Comparison of ENCODE assay signal across 8 cellular contexts in genomic region chr14:45135659-45136314, GRCh38. TPM values are rescaled to one million over a fixed set of nuclear protein-coding genes. Genes with fewer than 3 reads are reported as not detected.
DNase-seq lines count a peak whose midpoint lies in the region; ATAC-seq, FAIRE-seq and TF ChIP-seq lines count a peak whose summit lies in the region.

Gene FANCM, plus strand, starts transcription at chr14:45135930. Its CDS starts 102 bp downstream, at chr14:45136032.

- peak within 1 kb of the TSS; percentile 88 to 97 (median 92) for H3K4me2 ChIP-seq in BLaER1 treated with 17β-estradiol and CSF1 and Interleukin-3, amounts not matched to agents 10 nM and 100 nM
- H3K4me2 ChIP-seq in HepG2 (ENCODE audit: low read depth, low read length) = peak within 1 kb of the TSS; percentile 78

- TF ChIP-seq EP300 in HepG2 (IDR thresholded peaks at IDR 0.05; ENCODE audit: low read depth in 2 of 2, low read length in 2 of 2) (no peak; a peak in 1 of 4 replicates), HepG2 (CRISPR knock-in tag; IDR thresholded peaks at IDR 0.05; ENCODE audit: borderline replicate concordance) (no peak)

- CTCF ChIA-PET in HepG2 (lab: Yijun Ruan, JAX; ENCODE audit: low intra/inter-chr PET ratio, low total read pairs) = no interaction called here

- peaks cover 0 to 20% (median 0%) of the 10 kb centered on the region in 11 experiments; a peak in 6 of 22 replicates for H4K20me1 ChIP-seq in BLaER1 treated with 17β-estradiol and CSF1 and Interleukin-3, amounts not matched to agents 10 nM and 100 nM
- H4K20me1 ChIP-seq in HepG2 (ENCODE audit: insufficient read depth, low read length) = no peaks in the 10 kb centered on the region; the same call in 1 of the 2 replicates

- TF ChIP-seq CTCF in HepG2 (CRISPR knock-in tag; IDR thresholded peaks at IDR 0.05) = no peak

- BruUV-seq in HepG2 (replicated peaks; lab: Mats Ljungman, UMichigan) = no TSS peak

- H3K9me3 ChIP-seq in BLaER1 treated with 17β-estradiol and CSF1 and Interleukin-3, amounts not matched to agents 10 nM and 100 nM (replicated peaks in 1 of 11) = no peaks in the 10 kb centered on the region
- no peaks in the 10 kb centered on the region for H3K9me3 ChIP-seq in HepG2 (ENCODE audit: low read length)

- H3K27me3 ChIP-seq in BLaER1 treated with 17β-estradiol and CSF1 and Interleukin-3, amounts not matched to agents 10 nM and 100 nM = no peaks in the 10 kb centered on the region
- no peaks in the 10 kb centered on the region; a peak in 2 of 5 replicates for H3K27me3 ChIP-seq in HepG2 (ENCODE audit: control insufficient read depth in 1 of 2, insufficient read depth in 2 of 2, low read length in 2 of 2)

- no peak for TF ChIP-seq RAD21 in HepG2 (CRISPR knock-in tag; IDR thresholded peaks at IDR 0.05)

- in situ Hi-C loops in HepG2 (cut with HindIII; ENCODE audit: extremely low pct_ligation_motif_present, low pct_unique_long_range_greater_than_20kb) = loop anchor here (5.0 kb wide), 1 partner anchor 173 kb away; the partner anchor contains the start of genes KLHL28 and TOGARAM1

- peak; percentile 73 to 74 for TF ChIP-seq POLR2A in HepG2 (IDR thresholded peaks at IDR 0.05; ENCODE audit: insufficient read depth in 1 of 2, low read depth in 2 of 2, low read length in 2 of 2)

- H3K4me3 ChIP-seq in BLaER1 treated with 17β-estradiol and CSF1 and Interleukin-3, amounts not matched to agents 10 nM and 100 nM = peak within 1 kb of the TSS; percentile 61 to 91 (median 86)
- H3K4me3 ChIP-seq in HepG2 (replicated peaks in 1 of 3; ENCODE audit: insufficient read depth in 1 of 3, low read depth in 2 of 3, low read length in 3 of 3) = peak within 1 kb of the TSS; percentile 75 to 91 (median 83)

- POLR2A ChIA-PET in HepG2 (lab: Yijun Ruan, JAX) = interaction anchor here (0.8 to 5.0 kb wide), 5 partner anchors 22 to 239 kb away, joined by 3 to 42 read pairs (median 16); partner anchors contain the start of genes KLHL28 and TOGARAM1

- peaks cover 67% of the 10 kb centered on the region for H3K79me2 ChIP-seq in HepG2 (ENCODE audit: insufficient read depth, low read length)

- intact Hi-C loops in HepG2 (cut with micrococcal nuclease; ENCODE audit: unreplicated experiment) = loop anchor here (1.0 to 5.0 kb wide), 5 partner anchors 23 to 222 kb away; partner anchors contain the start of gene PRPF39

- H3K9ac ChIP-seq in BLaER1 treated with 17β-estradiol and CSF1 and Interleukin-3, amounts not matched to agents 10 nM and 100 nM = peak within 1 kb of the TSS; percentile 89 to 96 (median 94)
- H3K9ac ChIP-seq in HepG2 (ENCODE audit: insufficient read depth, low read depth, low read length) = peak within 1 kb of the TSS; percentile 83

- H3K27ac ChIP-seq in BLaER1 treated with 17β-estradiol and CSF1 and Interleukin-3, amounts not matched to agents 10 nM and 100 nM = peak within 1 kb of the TSS; percentile 89 to 97 (median 94)
- H3K27ac ChIP-seq in HepG2 (ENCODE audit: extremely low read length, insufficient read depth, low read length) = peak within 1 kb of the TSS; percentile 90

- DNase-seq in NCI-H82 (lab: John Stamatoyannopoulos, UW) = peak; percentile 97
- peak; percentile 83 to 89 for DNase-seq in activated CD4-positive, alpha-beta T cell treated with anti-CD3 and anti-CD28 coated beads, Interleukin-2, amount 50 U/mL, for 48 hours
- peak; percentile 99 for DNase-seq in dermis microvascular lymphatic vessel endothelial cell (ENCODE audit: low read depth in 2 of 2)
- DNase-seq in HepG2 (ENCODE audit: low spot score) = peak; percentile 95
- peak; percentile 91 for DNase-seq in stimulated activated CD4-positive, alpha-beta T cell treated with anti-CD3 and anti-CD28 coated beads, Interleukin-4, amount 100 ng/mL, for 24 hours

- peaks cover 23 to 53% (median 42%) of the 10 kb centered on the region in 10 experiments for H3K4me1 ChIP-seq in BLaER1 treated with 17β-estradiol and CSF1 and Interleukin-3, amounts not matched to agents 10 nM and 100 nM
- H3K4me1 ChIP-seq in HepG2 (ENCODE audit: insufficient read depth, low read length) = peaks cover 41% of the 10 kb centered on the region

- peaks cover 0 to 29% (median 3%) of the 10 kb centered on the region in 11 experiments; a peak in 7 of 22 replicates for H3K36me3 ChIP-seq in BLaER1 treated with 17β-estradiol and CSF1 and Interleukin-3, amounts not matched to agents 10 nM and 100 nM
- H3K36me3 ChIP-seq in HepG2 (replicated peaks in 1 of 2; ENCODE audit: control insufficient read depth in 1 of 2, insufficient read depth in 2 of 2, low read length in 2 of 2) = no peaks in the 10 kb centered on the region; a peak in 1 of 5 replicates

- FAIRE-seq in HepG2 (lab: Jason Lieb, UNC) = peak; percentile 89

- peak; percentile 30 for ATAC-seq in GM19351 (IDR thresholded peaks at IDR 0.05; ENCODE audit: unreplicated experiment)
- ATAC-seq in HG03571 (IDR thresholded peaks at IDR 0.05; ENCODE audit: unreplicated experiment) = peak; percentile 30
- peak; percentile 73 for ATAC-seq in HepG2

- 2% methylated on average over 11 of the region's 44 CpGs for WGBS in HepG2 (ENCODE audit: low lambda C conversion rate)

- H2AFZ ChIP-seq in HepG2 (ENCODE audit: low read length) = peak within 1 kb of the TSS; percentile 96

TF ChIP-seq in HepG2, 621 proteins besides CTCF, POLR2A, EP300 and RAD21 (continues in another document):
- TF ChIP-seq DMAP1 (CRISPR knock-in tag; IDR thresholded peaks at IDR 0.05) (peak; percentile 26; the same call in 1 of the 2 replicates), ZNF605 (CRISPR knock-in tag; IDR thresholded peaks at IDR 0.05) (peak; percentile 31; the same call in 1 of the 2 replicates), BCL3 (CRISPR knock-in tag; IDR thresholded peaks at IDR 0.05) (no peak), ZNF543 (CRISPR knock-in tag; IDR thresholded peaks at IDR 0.05) (no peak), CBX2 (IDR thresholded peaks at IDR 0.05; ENCODE audit: low read depth, low read length) (no peak), CBX2 (CRISPR knock-in tag; IDR thresholded peaks at IDR 0.05; ENCODE audit: low read depth) (no peak), CREM (IDR thresholded peaks at IDR 0.05) (peak; percentile 72), CREM (CRISPR knock-in tag; IDR thresholded peaks at IDR 0.05) (no peak), MAZ (IDR thresholded peaks at IDR 0.05; ENCODE audit: borderline replicate concordance, low read depth, low read length) (no peak), MAZ (CRISPR knock-in tag; IDR thresholded peaks at IDR 0.05; ENCODE audit: low read depth) (peak; percentile 2; the same call in 1 of the 2 replicates), YY1 (IDR thresholded peaks at IDR 0.05; ENCODE audit: insufficient read depth, insufficient replicate concordance, low read depth, low read length) (peak; percentile 19), ZNF891 (CRISPR knock-in tag; IDR thresholded peaks at IDR 0.05) (peak; percentile 67; the same call in 1 of the 2 replicates), ZNF589 (CRISPR knock-in tag; conservative IDR thresholded peaks at IDR 0.05) (0 out of 2 replicates have a peak, but pooled peaks have one; percentile 56), SUZ12 (IDR thresholded peaks at IDR 0.05; ENCODE audit: low read depth, low read length) (no peak), KMT2B (CRISPR knock-in tag; IDR thresholded peaks at IDR 0.05) (peak; percentile 95), ASH2L (IDR thresholded peaks at IDR 0.05; ENCODE audit: insufficient read length, low read depth, low read length) (peak; percentile 98), MEIS1 (CRISPR knock-in tag; IDR thresholded peaks at IDR 0.05; ENCODE audit: borderline replicate concordance) (no peak), ETV6 (CRISPR knock-in tag; conservative IDR thresholded peaks at IDR 0.05) (no peak), PHF5A (CRISPR knock-in tag; IDR thresholded peaks at IDR 0.05; ENCODE audit: low read depth, unreplicated experiment) (no peak)

RNA-seq across cellular contexts. Expression of gene FANCM, which starts in this region (rescaled TPM):
- 7.5 and 8.0 TPM in 2 replicates for total RNA-seq in dermis microvascular lymphatic vessel endothelial cell
- total RNA-seq in HepG2 (2016; rRNA removed; fragmentation: Illumina TruSeq; extraction: Trizol) = 10.4 and 13.1 TPM in 2 replicates
- total RNA-seq in HepG2 (2016; cell fraction: cytosol; rRNA removed; fragmentation: Illumina TruSeq; extraction: Trizol; ENCODE audit: low read depth) = 3.1 and 3.2 TPM in 2 replicates
- total RNA-seq in HepG2 (2016; cell fraction: insoluble cytoplasmic fraction; rRNA removed; fragmentation: Illumina TruSeq; extraction: Trizol) = 12.1 and 12.6 TPM in 2 replicates
- total RNA-seq in HepG2 (2016; cell fraction: membrane; rRNA removed; fragmentation: Illumina TruSeq; extraction: Trizol) = 3.5 and 3.6 TPM in 2 replicates
- total RNA-seq in HepG2 (2016; cell fraction: nucleus; rRNA removed; fragmentation: Illumina TruSeq; extraction: Trizol) = 27.2 and 28.4 TPM in 2 replicates
- 1.1 and 2.6 TPM in 2 replicates for polyA plus RNA-seq in HepG2 (2011; rRNA removed)
- polyA plus RNA-seq in HepG2 (2011; cell fraction: cytosol; rRNA removed) = 0.64 and 1.2 TPM in 2 replicates
- polyA plus RNA-seq in HepG2 (2011; cell fraction: nucleus; rRNA removed) = 1.5 and 2.4 TPM in 2 replicates
- polyA plus RNA-seq in HepG2 (2012) = 1.1 and 2.0 TPM in 2 replicates
- polyA plus RNA-seq in HepG2 (2016; cell fraction: cytosol; fragmentation: Illumina TruSeq; extraction: Trizol; ENCODE audit: low read depth) = 0.54 and 0.69 TPM in 2 replicates
- polyA plus RNA-seq in HepG2 (2016; cell fraction: insoluble cytoplasmic fraction; fragmentation: Illumina TruSeq; extraction: Trizol; ENCODE audit: low read depth) = 5.7 and 5.9 TPM in 2 replicates
- polyA plus RNA-seq in HepG2 (2016; cell fraction: membrane; fragmentation: Illumina TruSeq; extraction: Trizol; ENCODE audit: low read depth) = 0.76 and 1.6 TPM in 2 replicates
- polyA plus RNA-seq in HepG2 (2016; cell fraction: nucleus; fragmentation: Illumina TruSeq; extraction: Trizol; ENCODE audit: insufficient read depth, low read depth) = 13.1 and 20.1 TPM in 2 replicates
- polyA minus RNA-seq in HepG2 (2011; rRNA and poly(A)+ RNA removed; ENCODE audit: low replicate concordance) = 6.5 and 21.7 TPM in 2 replicates
- 3.1 and 4.5 TPM in 2 replicates for polyA minus RNA-seq in HepG2 (2011; cell fraction: cytosol; rRNA and poly(A)+ RNA removed)
- polyA minus RNA-seq in HepG2 (2011; cell fraction: nucleus; rRNA and poly(A)+ RNA removed) = 13.9 and 19.7 TPM in 2 replicates

Comparison
In these comparisons a context has a peak if more than half of its experiments do, and no peak if none do; other contexts are left out.
1. Peak in every context shown above with its lines: DNase-seq, ATAC-seq, H3K4me3 ChIP-seq and H3K27ac ChIP-seq.